Comparison of ENCODE assay signal across 26 cellular contexts in genomic region chr10:81520688-81521087, GRCh38.
DNase-seq lines count a peak whose midpoint lies in the region; ATAC-seq, FAIRE-seq and TF ChIP-seq lines count a peak whose summit lies in the region.
"Had no signal": no experiment of that assay in that cellular context is flagged by ENCODE, and none has a peak within 500 bp of the region (broad histone marks: within the 10 kb centered on the region; RNA-seq: fewer than 3 reads in every experiment).

No MANE protein-coding gene starts in this region.

- H4K20me1 ChIP-seq in HepG2 (ENCODE audit: insufficient read depth, low read length), result no peaks in the 10 kb centered on the region
- no peaks in the 10 kb centered on the region for H4K20me1 ChIP-seq in K562 (replicated peaks; ENCODE audit: control insufficient read depth, insufficient read depth, low read length)
- H4K20me1 ChIP-seq in neural progenitor cell (ENCODE audit: low read depth), result no peaks in the 10 kb centered on the region
- H4K20me1 ChIP-seq: BLaER1 had no signal

- H3K27me3 ChIP-seq in HepG2 (ENCODE audit: control insufficient read depth in 1 of 2, insufficient read depth in 2 of 2, low read length in 2 of 2) (no peaks in the 10 kb centered on the region), right lobe of liver (no peaks in the 10 kb centered on the region), K562 (ENCODE audit: control insufficient read depth in 2 of 2, insufficient read depth in 2 of 2, low read length in 2 of 2) (no peaks in the 10 kb centered on the region), neural progenitor cell (no peaks in the 10 kb centered on the region)
- H3K27me3 ChIP-seq: BE2C, BLaER1 had no signal

- no peak overlapping the region for H3K9ac ChIP-seq in HepG2 (ENCODE audit: insufficient read depth, low read depth, low read length)
- H3K9ac ChIP-seq in K562 (ENCODE audit: insufficient read depth in 1 of 2, low read depth in 2 of 2, low read length in 2 of 2), result no peak overlapping the region
- H3K9ac ChIP-seq in neural progenitor cell, result no peak overlapping the region
- H3K9ac ChIP-seq: BLaER1 had no signal

- H3K36me3 Mint-ChIP-seq in neural crest cell (ENCODE audit: low read depth) (no peaks in the 10 kb centered on the region), neural progenitor cell (no peaks in the 10 kb centered on the region)
- H3K36me3 Mint-ChIP-seq: CD14-positive monocyte; CD4-positive, alpha-beta memory T cell; CD4-positive, CD25-positive, alpha-beta regulatory T cell; CD8-positive, alpha-beta memory T cell had no signal

- in situ Hi-C loops in HepG2 (cut with HindIII; ENCODE audit: extremely low pct_ligation_motif_present, low pct_unique_long_range_greater_than_20kb), result no loop called here
- in situ Hi-C loops in K562 (cut with MboI), result no loop called here

- no TSS peak for BruUV-seq in HepG2 (replicated peaks; lab: Mats Ljungman, UMichigan)
- no TSS peak for BruUV-seq in K562 (replicated peaks; lab: Mats Ljungman, UMichigan)

- no peak for TF ChIP-seq RAD21 in HepG2 (CRISPR knock-in tag; IDR thresholded peaks at IDR 0.05)
- no peak for TF ChIP-seq RAD21 in K562 (CRISPR knock-in tag; conservative IDR thresholded peaks at IDR 0.05 in 1 of 2, IDR thresholded peaks at IDR 0.05 in 1 of 2)

- H3K4me3 ChIP-seq in HepG2 (replicated peaks in 1 of 3; ENCODE audit: insufficient read depth in 1 of 3, low read depth in 2 of 3, low read length in 3 of 3) (no peak overlapping the region), right lobe of liver (no peak overlapping the region), K562 (no peak overlapping the region), neural progenitor cell (no peak overlapping the region)
- H3K4me3 ChIP-seq: BLaER1, GM12878 had no signal

- no peak for TF ChIP-seq EP300 in HepG2 (IDR thresholded peaks at IDR 0.05; ENCODE audit: low read depth in 2 of 2, low read length in 2 of 2)
- TF ChIP-seq EP300 in HepG2 (CRISPR knock-in tag; IDR thresholded peaks at IDR 0.05; ENCODE audit: borderline replicate concordance), result no peak
- TF ChIP-seq EP300 in K562 (IDR thresholded peaks at IDR 0.05; ENCODE audit: low read length), result no peak

- H2AFZ ChIP-seq in HepG2 (ENCODE audit: low read length) (no peak overlapping the region), K562 (ENCODE audit: low read depth, low read length) (no peak overlapping the region), neural progenitor cell (replicated peaks) (no peak overlapping the region)

- ATAC-seq in HepG2, result no peak
- ATAC-seq in right lobe of liver, result no peak
- ATAC-seq in K562, result no peak
- ATAC-seq: GM12878 had no signal

- TF ChIP-seq CTCF in HepG2 (CRISPR knock-in tag; IDR thresholded peaks at IDR 0.05) (no peak), right lobe of liver (IDR thresholded peaks at IDR 0.05) (no peak), K562 (IDR thresholded peaks at IDR 0.05 in 2 of 3, conservative IDR thresholded peaks at IDR 0.05 in 1 of 3; ENCODE audit: insufficient read depth in 2 of 3, low read depth in 1 of 3, low read length in 3 of 3) (no peak), neural crest cell (conservative IDR thresholded peaks at IDR 0.05) (no peak), neural progenitor cell (IDR thresholded peaks at IDR 0.05) (no peak)

- H3K36me3 ChIP-seq in HepG2 (replicated peaks in 1 of 2; ENCODE audit: control insufficient read depth in 1 of 2, insufficient read depth in 2 of 2, low read length in 2 of 2) (no peaks in the 10 kb centered on the region), right lobe of liver (no peaks in the 10 kb centered on the region), K562 (ENCODE audit: control insufficient read depth, insufficient read depth, low read length) (no peaks in the 10 kb centered on the region), neural progenitor cell (no peaks in the 10 kb centered on the region)
- H3K36me3 ChIP-seq: BE2C, BLaER1 had no signal

- no peak for FAIRE-seq in HepG2 (lab: Jason Lieb, UNC)
- no peak for FAIRE-seq in K562 (lab: Jason Lieb, UNC)
- FAIRE-seq: GM12878, GM12892, GM18507 had no signal

- H3K4me1 Mint-ChIP-seq in neural crest cell, result no peaks in the 10 kb centered on the region
- H3K4me1 Mint-ChIP-seq in neural progenitor cell, result no peaks in the 10 kb centered on the region
- H3K4me1 Mint-ChIP-seq: CD14-positive monocyte; CD4-positive, alpha-beta memory T cell; CD4-positive, CD25-positive, alpha-beta regulatory T cell; CD8-positive, alpha-beta memory T cell had no signal

- TF ChIP-seq POLR2A in HepG2 (IDR thresholded peaks at IDR 0.05; ENCODE audit: insufficient read depth in 1 of 2, low read depth in 2 of 2, low read length in 2 of 2) (no peak), right lobe of liver (IDR thresholded peaks at IDR 0.05) (no peak), K562 (conservative IDR thresholded peaks at IDR 0.05) (no peak)

- DNase-seq in HepG2 (ENCODE audit: low spot score) (no peak), right lobe of liver (no peak), K562 (ENCODE audit: extremely low read depth in 1 of 4, low spot score in 3 of 4) (no peak), neural crest cell (ENCODE audit: low read depth, low spot score) (no peak), neural progenitor cell (ENCODE audit: low spot score) (no peak), NCI-H524 treated with DMSO at 0.1 percent for 48 hours (lab: John Stamatoyannopoulos, UW) (no peak)
- DNase-seq: ACHN; BE2C; C1 segment of cervical spinal cord; CD4-positive, alpha-beta memory T cell; CD4-positive, CD25-positive, alpha-beta regulatory T cell; CD8-positive, alpha-beta memory T cell; COR-L47; DMS 273 treated with DMSO at 0.1 percent for 48 hours; DMS153; DMS53; DMS79; DND-41; EL; GDM1 had no signal

- CTCF ChIA-PET in HepG2 (lab: Yijun Ruan, JAX; ENCODE audit: low intra/inter-chr PET ratio, low total read pairs), result no interaction called here
- CTCF ChIA-PET in K562 (lab: Yijun Ruan, JAX; ENCODE audit: low intra/inter-chr PET ratio), result no interaction called here

- no peaks in the 10 kb centered on the region for H3K9me1 ChIP-seq in K562 (ENCODE audit: control insufficient read depth, insufficient read depth, low read length)

- intact Hi-C loops in HepG2 (cut with micrococcal nuclease; ENCODE audit: unreplicated experiment) (no loop called here), right lobe of liver (cut with DNase I) (no loop called here), K562 (cut with micrococcal nuclease) (no loop called here)

- H3K27me3 Mint-ChIP-seq in neural crest cell (ENCODE audit: low read depth), result no peaks in the 10 kb centered on the region
- H3K27me3 Mint-ChIP-seq in neural progenitor cell (ENCODE audit: insufficient read depth, low read depth), result no peaks in the 10 kb centered on the region
- H3K27me3 Mint-ChIP-seq: CD4-positive, CD25-positive, alpha-beta regulatory T cell; CD8-positive, alpha-beta memory T cell had no signal

- H3K4me2 ChIP-seq in HepG2 (ENCODE audit: low read depth, low read length) (no peak overlapping the region), K562 (ENCODE audit: insufficient read depth, low read length) (no peak overlapping the region), neural progenitor cell (no peak overlapping the region)
- H3K4me2 ChIP-seq: BLaER1 had no signal

- no peak overlapping the region for H3K4me3 Mint-ChIP-seq in neural crest cell
- no peak overlapping the region for H3K4me3 Mint-ChIP-seq in neural progenitor cell
- H3K4me3 Mint-ChIP-seq: CD14-positive monocyte; CD4-positive, alpha-beta memory T cell; CD4-positive, CD25-positive, alpha-beta regulatory T cell; CD8-positive, alpha-beta memory T cell had no signal

- H3K9me3 ChIP-seq in HepG2 (ENCODE audit: low read length) (peaks cover 78% of the 10 kb centered on the region), right lobe of liver (no peaks in the 10 kb centered on the region), K562 (replicated peaks; ENCODE audit: control insufficient read depth, insufficient read depth, low read depth, low read length) (no peaks in the 10 kb centered on the region), neural progenitor cell (ENCODE audit: low read depth) (no peaks in the 10 kb centered on the region)
- H3K9me3 ChIP-seq: BE2C, BLaER1 had no signal

- 12% methylated on average over 1 of the region's 1 CpG for WGBS in HepG2 (ENCODE audit: low lambda C conversion rate)
- 38% methylated on average over 1 of the region's 1 CpG for WGBS in right lobe of liver (ENCODE audit: insufficient coverage, low coverage, low lambda C conversion rate, missing lambda C conversion rate)
- WGBS in K562 (ENCODE audit: insufficient coverage, low coverage, missing lambda C conversion rate), result 0% methylated on average over 1 of the region's 1 CpG

- H3K27ac Mint-ChIP-seq in neural crest cell (ENCODE audit: unreplicated experiment), result peak overlapping the region; percentile 67
- no peak overlapping the region for H3K27ac Mint-ChIP-seq in neural progenitor cell
- H3K27ac Mint-ChIP-seq: CD14-positive monocyte; CD4-positive, alpha-beta memory T cell; CD4-positive, CD25-positive, alpha-beta regulatory T cell; CD8-positive, alpha-beta memory T cell had no signal

- no peaks in the 10 kb centered on the region for H3K79me2 ChIP-seq in HepG2 (ENCODE audit: insufficient read depth, low read length)
- no peaks in the 10 kb centered on the region for H3K79me2 ChIP-seq in K562 (ENCODE audit: control insufficient read depth, insufficient read depth, low read length)
- H3K79me2 ChIP-seq in neural progenitor cell (ENCODE audit: low read depth), result no peaks in the 10 kb centered on the region

- H3K9me3 Mint-ChIP-seq in neural crest cell (no peaks in the 10 kb centered on the region), neural progenitor cell (no peaks in the 10 kb centered on the region)

- no peaks in the 10 kb centered on the region for H3K4me1 ChIP-seq in HepG2 (ENCODE audit: insufficient read depth, low read length)
- no peaks in the 10 kb centered on the region for H3K4me1 ChIP-seq in right lobe of liver
- no peaks in the 10 kb centered on the region for H3K4me1 ChIP-seq in K562 (replicated peaks in 1 of 2; ENCODE audit: control insufficient read depth in 2 of 2, insufficient read depth in 2 of 2, low read length in 2 of 2)
- H3K4me1 ChIP-seq in neural progenitor cell, result no peaks in the 10 kb centered on the region
- H3K4me1 ChIP-seq: BE2C, BLaER1 had no signal

- H3F3A ChIP-seq in neural progenitor cell (ENCODE audit: low read depth), result no peaks in the 10 kb centered on the region

- H3K27ac ChIP-seq in HepG2 (ENCODE audit: extremely low read length, insufficient read depth, low read length) (no peak overlapping the region), right lobe of liver (no peak overlapping the region), K562 (ENCODE audit: extremely low read depth, low read depth, low read length) (no peak overlapping the region), neural progenitor cell (no peak overlapping the region)
- H3K27ac ChIP-seq: 22Rv1, BLaER1 had no signal

- POLR2A ChIA-PET in HepG2 (lab: Yijun Ruan, JAX) (no interaction called here), K562 (lab: Yijun Ruan, JAX) (no interaction called here)

TF ChIP-seq in K562, 482 proteins besides CTCF, POLR2A, EP300 and RAD21 (continues in another document):
- peak; percentile 28; the same call in 1 of the 2 replicates for TF ChIP-seq MAFF (IDR thresholded peaks at IDR 0.05; ENCODE audit: low read length)

Comparison
In these comparisons a context has a peak if more than half of its experiments do, and no peak if none do; other contexts are left out.
1. Of the 241 proteins assayed by ChIP-seq in both HepG2 and K562: peak only in HepG2: none; only in K562: MAFG; in both: MAFF; in neither: 238; mixed calls (peak in some experiments, not most) for 1.